Comparison of ENCODE assay signal across 7 cellular contexts in the genomic region with DNA sequence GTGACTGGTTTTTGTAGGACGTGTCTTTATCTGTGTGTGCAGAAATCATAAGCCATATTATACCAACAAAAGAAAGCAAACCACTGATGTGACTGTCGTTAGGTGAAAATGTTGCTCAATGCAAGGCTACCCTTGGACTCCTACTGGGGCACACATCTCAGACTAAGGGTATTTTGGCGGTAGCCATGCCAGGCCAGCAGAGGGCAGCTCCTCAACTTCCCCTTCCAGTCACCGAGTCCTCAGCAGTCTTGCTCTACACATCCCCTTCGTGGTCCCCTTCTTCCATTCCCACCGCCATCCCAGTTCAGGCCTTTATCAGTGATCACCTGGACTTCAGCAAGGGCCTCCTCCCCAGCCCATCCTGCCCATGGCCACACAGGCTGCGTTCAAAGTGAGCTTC.
DNase-seq lines count a peak whose midpoint lies in the region; ATAC-seq and TF ChIP-seq lines count a peak whose summit lies in the region.

No MANE protein-coding gene starts in this region.

- no peak overlapping the region for H3K18ac ChIP-seq in mesendoderm (ENCODE audit: low read length)

- H3K27me3 ChIP-seq in mesendoderm (ENCODE audit: insufficient read depth, low read length, poor library complexity), result no peaks in the 10 kb centered on the region
- H3K27me3 ChIP-seq in transverse colon, result peaks cover 13% of the 10 kb centered on the region

- H3K23ac ChIP-seq in mesendoderm (ENCODE audit: low read length), result no peak overlapping the region

- H3K4me3 Mint-ChIP-seq in activated CD4-positive, alpha-beta memory T cell treated with anti-CD3 and anti-CD28 coated beads for 36 hours, result no peak overlapping the region

- no peaks in the 10 kb centered on the region for H3K36me3 ChIP-seq in mesendoderm (ENCODE audit: control insufficient read depth, insufficient read depth, low read length)
- no peaks in the 10 kb centered on the region for H3K36me3 ChIP-seq in transverse colon

- H3K79me1 ChIP-seq in mesendoderm (ENCODE audit: low read length), result no peaks in the 10 kb centered on the region

- POLR2A ChIA-PET in activated CD4-positive, alpha-beta memory T cell treated with anti-CD3 and anti-CD28 coated beads for 36 hours (lab: Charles Lee), result no interaction called here

- H4K5ac ChIP-seq in mesendoderm (ENCODE audit: low read length), result no peak overlapping the region

- intact Hi-C loops in activated CD4-positive, alpha-beta memory T cell treated with anti-CD3 and anti-CD28 coated beads for 36 hours (cut with micrococcal nuclease), result loop anchor here (2.0 to 5.0 kb wide), 4 partner anchors 63 to 815 kb away; no protein-coding TSS in a partner anchor
- intact Hi-C loops in transverse colon (cut with DNase I; ENCODE audit: low total_unique reads), result loop anchor here (5.0 kb wide), 1 partner anchor 1395 kb away; no protein-coding TSS in a partner anchor

- in situ Hi-C loops in transverse colon (cut with MboI; ENCODE audit: low pct_ligation_motif_present in 1 of 4, low pct_unique_long_range_greater_than_20kb in 1 of 4, low sequenced_read_pairs in 3 of 4), result no loop called here

- no peak overlapping the region for H2BK15ac ChIP-seq in mesendoderm (replicated peaks; ENCODE audit: low read depth)

- H3K9me3 ChIP-seq in transverse colon, result no peaks in the 10 kb centered on the region

- peak; percentile 72 for DNase-seq in ELF-1 (ENCODE audit: low read depth, low spot score)
- DNase-seq in Jurkat, Clone E6-1 (ENCODE audit: low read depth, low spot score), result peak; percentile 63
- DNase-seq in activated CD4-positive, alpha-beta memory T cell treated with anti-CD3 and anti-CD28 coated beads for 36 hours, result peak; percentile 46
- DNase-seq in mesendoderm, result peak; percentile 76
- no peak for DNase-seq in NCI-H146 treated with DMSO at 0.1 percent for 48 hours (lab: John Stamatoyannopoulos, UW; ENCODE audit: unreplicated experiment)
- DNase-seq in transverse colon, result no peak

- no peak overlapping the region for H3K56ac ChIP-seq in mesendoderm (ENCODE audit: low read length)

- TF ChIP-seq EP300 in transverse colon (IDR thresholded peaks at IDR 0.05; ENCODE audit: low read depth), result no peak

- CTCF ChIA-PET in activated CD4-positive, alpha-beta memory T cell treated with anti-CD3 and anti-CD28 coated beads for 36 hours (lab: Charles Lee), result interaction anchor here (0.7 to 2.8 kb wide), 7 partner anchors 9 to 816 kb away, joined by 3 to 23 read pairs (median 4); no protein-coding TSS in a partner anchor

- H3K27me3 Mint-ChIP-seq in activated CD4-positive, alpha-beta memory T cell treated with anti-CD3 and anti-CD28 coated beads for 36 hours, result peaks cover 7% of the 10 kb centered on the region

- H3K9me3 Mint-ChIP-seq in activated CD4-positive, alpha-beta memory T cell treated with anti-CD3 and anti-CD28 coated beads for 36 hours, result no peaks in the 10 kb centered on the region

- no peak overlapping the region for H3K4me2 ChIP-seq in mesendoderm (ENCODE audit: low read length)

- peaks cover 20% of the 10 kb centered on the region for H3K4me1 Mint-ChIP-seq in activated CD4-positive, alpha-beta memory T cell treated with anti-CD3 and anti-CD28 coated beads for 36 hours (ENCODE audit: low read depth)

- H3K36me3 Mint-ChIP-seq in activated CD4-positive, alpha-beta memory T cell treated with anti-CD3 and anti-CD28 coated beads for 36 hours, result no peaks in the 10 kb centered on the region

- H3K79me2 ChIP-seq in mesendoderm (ENCODE audit: control insufficient read depth, insufficient read depth, low read length), result no peaks in the 10 kb centered on the region

- no peak overlapping the region for H2BK120ac ChIP-seq in mesendoderm (ENCODE audit: low read depth, low read length)

- H2AK5ac ChIP-seq in mesendoderm (ENCODE audit: low read length), result no peak overlapping the region

- H3K4me3 ChIP-seq in Jurkat, Clone E6-1 (ENCODE audit: low read length), result no peak overlapping the region
- H3K4me3 ChIP-seq in mesendoderm (ENCODE audit: low read length) (no peak overlapping the region), transverse colon (no peak overlapping the region)

- no peaks in the 10 kb centered on the region for H3K4me1 ChIP-seq in mesendoderm (ENCODE audit: control insufficient read depth, low read depth, low read length)
- no peaks in the 10 kb centered on the region for H3K4me1 ChIP-seq in transverse colon

- H2BK5ac ChIP-seq in mesendoderm (ENCODE audit: low read length), result no peak overlapping the region

- peak in 1 of 5 experiments; percentile 13 for TF ChIP-seq CTCF in transverse colon (IDR thresholded peaks at IDR 0.05)

- no peak overlapping the region for H3K27ac Mint-ChIP-seq in activated CD4-positive, alpha-beta memory T cell treated with anti-CD3 and anti-CD28 coated beads for 36 hours

- TF ChIP-seq POLR2A in transverse colon (IDR thresholded peaks at IDR 0.05), result no peak

- no peak for ATAC-seq in GM18870 (IDR thresholded peaks at IDR 0.05; ENCODE audit: unreplicated experiment)

- no peak overlapping the region for H3K4ac ChIP-seq in mesendoderm (ENCODE audit: low read depth, low read length)

- no peak overlapping the region for H4K8ac ChIP-seq in mesendoderm (ENCODE audit: low read depth, low read length)

- no peak overlapping the region for H3K27ac ChIP-seq in mesendoderm (ENCODE audit: low read depth, low read length)
- no peak overlapping the region for H3K27ac ChIP-seq in transverse colon

- WGBS in mesendoderm (ENCODE audit: extremely low coverage, insufficient coverage, low lambda C conversion rate), result no CpG with 5 or more reads among the region's 7 CpGs
- 48 to 64% methylated on average over 6 to 7 of the region's 7 CpGs for WGBS in transverse colon (ENCODE audit: low coverage in 1 of 2), 2 donors

- no peak overlapping the region for H3K9ac ChIP-seq in mesendoderm (ENCODE audit: low read length)

Comparison
In these comparisons a context has a peak if more than half of its experiments do, and no peak if none do; other contexts are left out.
1. DNase-seq: peak in ELF-1 (single experiment), Jurkat, Clone E6-1 (single experiment), activated CD4-positive, alpha-beta memory T cell treated with anti-CD3 and anti-CD28 coated beads for 36 hours (single experiment) and mesendoderm (single experiment); none in NCI-H146 treated with DMSO at 0.1 percent for 48 hours (single experiment) and transverse colon (single experiment).